Comparison of ENCODE assay signal across 1 cellular context in the genomic region with DNA sequence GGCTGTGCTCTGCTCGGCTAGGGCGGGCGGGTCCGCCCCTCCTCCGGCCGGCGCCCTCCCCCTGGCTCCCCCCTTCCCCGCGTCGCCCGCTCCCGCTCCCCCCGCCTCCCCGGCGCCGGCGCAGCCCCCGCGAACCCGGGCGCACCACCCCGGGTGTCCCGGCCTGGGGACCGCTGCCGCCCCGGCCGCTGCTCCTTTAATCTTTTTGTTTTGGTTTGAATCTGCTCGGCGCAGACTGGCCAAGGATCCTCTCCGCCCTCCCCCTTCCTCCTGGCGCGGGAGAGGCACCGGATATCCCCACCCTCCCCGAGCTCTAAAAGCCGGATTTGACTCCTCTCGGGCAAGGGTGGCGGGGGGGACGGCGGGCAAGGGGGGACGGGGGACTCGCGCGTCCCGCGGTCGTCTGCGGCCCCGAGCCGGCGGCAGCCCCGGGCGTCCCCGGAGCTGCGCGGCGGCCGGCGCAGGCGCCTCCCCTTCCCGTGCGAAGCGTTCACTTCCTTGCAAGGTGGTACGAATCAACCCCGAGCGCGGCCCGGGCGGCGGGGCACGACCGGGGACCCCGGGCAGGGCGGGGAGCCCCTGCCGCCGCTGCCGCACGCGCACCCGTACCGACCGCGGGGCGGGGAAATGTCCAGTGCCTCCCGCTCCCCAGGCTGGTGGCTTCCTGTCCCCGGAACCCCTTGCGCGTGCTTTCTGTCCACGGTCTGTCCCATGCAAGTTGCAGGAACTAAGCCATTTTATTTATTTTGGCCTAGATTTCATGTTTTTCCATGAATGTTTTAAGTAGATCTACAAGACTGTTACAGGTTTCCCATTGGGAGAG.
A peak's percentile ranks its signal among the peaks of the same experiment; 100 is the strongest.
TF ChIP-seq lines count a peak whose summit lies in the region.

A gene with protein sequence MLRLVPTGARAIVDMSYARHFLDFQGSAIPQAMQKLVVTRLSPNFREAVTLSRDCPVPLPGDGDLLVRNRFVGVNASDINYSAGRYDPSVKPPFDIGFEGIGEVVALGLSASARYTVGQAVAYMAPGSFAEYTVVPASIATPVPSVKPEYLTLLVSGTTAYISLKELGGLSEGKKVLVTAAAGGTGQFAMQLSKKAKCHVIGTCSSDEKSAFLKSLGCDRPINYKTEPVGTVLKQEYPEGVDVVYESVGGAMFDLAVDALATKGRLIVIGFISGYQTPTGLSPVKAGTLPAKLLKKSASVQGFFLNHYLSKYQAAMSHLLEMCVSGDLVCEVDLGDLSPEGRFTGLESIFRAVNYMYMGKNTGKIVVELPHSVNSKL (minus strand): TSS at position 11 of the 823 bp plus-strand sequence. CDS start 81 bp downstream, outside the sequence.

TF ChIP-seq in HepG2, 621 proteins besides CTCF, POLR2A, EP300 and RAD21 (continued from another document and continues in another):
- TF ChIP-seq SMARCC2 (IDR thresholded peaks at IDR 0.05) (no peak), ZNF772 (CRISPR knock-in tag; IDR thresholded peaks at IDR 0.05) (no peak), ZNF510 (CRISPR knock-in tag; IDR thresholded peaks at IDR 0.05; ENCODE audit: low read depth) (no peak), BHLHE40 (IDR thresholded peaks at IDR 0.05; ENCODE audit: low read length) (peak; percentile 52; the same call in 1 of the 2 replicates), MBD4 (IDR thresholded peaks at IDR 0.05; ENCODE audit: borderline replicate concordance, low read length) (no peak), SRY (CRISPR knock-in tag; IDR thresholded peaks at IDR 0.05) (peak; percentile 47; the same call in 1 of the 2 replicates), FOSL2 (CRISPR knock-in tag; IDR thresholded peaks at IDR 0.05) (no peak), MAFK (conservative IDR thresholded peaks at IDR 0.05 in 1 of 2, IDR thresholded peaks at IDR 0.05 in 1 of 2; ENCODE audit: low read length in 2 of 2) (no peak), ZNF775 (CRISPR knock-in tag; IDR thresholded peaks at IDR 0.05; ENCODE audit: borderline replicate concordance) (no peak), ZNF788 (CRISPR knock-in tag; IDR thresholded peaks at IDR 0.05; ENCODE audit: borderline replicate concordance) (no peak), ATM (IDR thresholded peaks at IDR 0.05; ENCODE audit: borderline replicate concordance) (no peak), KLF6 (CRISPR knock-in tag; IDR thresholded peaks at IDR 0.05) (no peak), HNRNPH1 (optimal IDR thresholded peaks at IDR 0.05; ENCODE audit: low read depth, low read length) (no peak), RBM39 (IDR thresholded peaks at IDR 0.05; ENCODE audit: low read depth, low read length, poor library complexity, severe bottlenecking) (no peak), ZNF230 (CRISPR knock-in tag; IDR thresholded peaks at IDR 0.05) (no peak), RBAK (CRISPR knock-in tag; IDR thresholded peaks at IDR 0.05) (no peak), ELF3 (CRISPR knock-in tag; IDR thresholded peaks at IDR 0.05) (0 out of 2 replicates have a peak, but pooled peaks have one; percentile 7), ZFY (CRISPR knock-in tag; IDR thresholded peaks at IDR 0.05) (peak; percentile 71), SIX4 (CRISPR knock-in tag; IDR thresholded peaks at IDR 0.05) (no peak), ZBTB3 (CRISPR knock-in tag; IDR thresholded peaks at IDR 0.05; ENCODE audit: borderline replicate concordance, low read depth) (no peak), ARNTL (CRISPR knock-in tag; IDR thresholded peaks at IDR 0.05) (peak; percentile 20; the same call in 1 of the 2 replicates), MTA1 (CRISPR knock-in tag; IDR thresholded peaks at IDR 0.05; ENCODE audit: borderline replicate concordance) (no peak), RFXANK (CRISPR knock-in tag; IDR thresholded peaks at IDR 0.05) (no peak), REL (CRISPR knock-in tag; conservative IDR thresholded peaks at IDR 0.05) (no peak), PCBP2 (optimal IDR thresholded peaks at IDR 0.05; ENCODE audit: low read depth, low read length, poor library complexity, severe bottlenecking) (no peak), XBP1 (CRISPR knock-in tag; IDR thresholded peaks at IDR 0.05) (no peak), ZNF382 (CRISPR knock-in tag; IDR thresholded peaks at IDR 0.05; ENCODE audit: borderline replicate concordance) (no peak), SP1 (IDR thresholded peaks at IDR 0.05) (no peak), SP1 (CRISPR knock-in tag; IDR thresholded peaks at IDR 0.05) (no peak), HMG20A (CRISPR knock-in tag; IDR thresholded peaks at IDR 0.05; ENCODE audit: borderline replicate concordance) (no peak), ZSCAN31 (CRISPR knock-in tag; IDR thresholded peaks at IDR 0.05; ENCODE audit: low read depth) (no peak), MAZ (IDR thresholded peaks at IDR 0.05; ENCODE audit: borderline replicate concordance, low read depth, low read length) (no peak), MAZ (CRISPR knock-in tag; IDR thresholded peaks at IDR 0.05; ENCODE audit: low read depth) (0 out of 2 replicates have a peak, but pooled peaks have one; percentile 50), MEIS2 (CRISPR knock-in tag; IDR thresholded peaks at IDR 0.05) (0 out of 2 replicates have a peak, but pooled peaks have one; percentile 33), HHEX (CRISPR knock-in tag; IDR thresholded peaks at IDR 0.05) (no peak), ZNF672 (CRISPR knock-in tag; IDR thresholded peaks at IDR 0.05) (no peak), FOXA3 (CRISPR knock-in tag; IDR thresholded peaks at IDR 0.05) (peak; percentile 24), KLF11 (CRISPR knock-in tag; IDR thresholded peaks at IDR 0.05) (no peak), EZH2 (conservative IDR thresholded peaks at IDR 0.05; ENCODE audit: low read depth, low read length) (no peak), ZNF282 (IDR thresholded peaks at IDR 0.05; ENCODE audit: partially characterized antibody) (no peak)
- TF ChIP-seq, protein P1, sequence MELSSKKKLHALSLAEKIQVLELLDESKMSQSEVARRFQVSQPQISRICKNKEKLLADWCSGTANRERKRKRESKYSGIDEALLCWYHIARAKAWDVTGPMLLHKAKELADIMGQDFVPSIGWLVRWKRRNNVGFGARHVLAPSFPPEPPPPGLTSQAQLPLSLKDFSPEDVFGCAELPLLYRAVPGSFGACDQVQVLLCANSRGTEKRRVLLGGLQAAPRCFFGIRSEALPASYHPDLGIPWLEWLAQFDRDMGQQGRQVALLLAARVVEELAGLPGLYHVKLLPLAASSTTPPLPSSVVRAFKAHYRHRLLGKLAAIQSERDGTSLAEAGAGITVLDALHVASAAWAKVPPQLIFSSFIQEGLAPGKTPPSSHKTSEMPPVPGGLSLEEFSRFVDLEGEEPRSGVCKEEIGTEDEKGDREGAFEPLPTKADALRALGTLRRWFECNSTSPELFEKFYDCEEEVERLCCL (CRISPR knock-in tag; IDR thresholded peaks at IDR 0.05; ENCODE audit: borderline replicate concordance), result no peak
- TF ChIP-seq, protein P2, sequence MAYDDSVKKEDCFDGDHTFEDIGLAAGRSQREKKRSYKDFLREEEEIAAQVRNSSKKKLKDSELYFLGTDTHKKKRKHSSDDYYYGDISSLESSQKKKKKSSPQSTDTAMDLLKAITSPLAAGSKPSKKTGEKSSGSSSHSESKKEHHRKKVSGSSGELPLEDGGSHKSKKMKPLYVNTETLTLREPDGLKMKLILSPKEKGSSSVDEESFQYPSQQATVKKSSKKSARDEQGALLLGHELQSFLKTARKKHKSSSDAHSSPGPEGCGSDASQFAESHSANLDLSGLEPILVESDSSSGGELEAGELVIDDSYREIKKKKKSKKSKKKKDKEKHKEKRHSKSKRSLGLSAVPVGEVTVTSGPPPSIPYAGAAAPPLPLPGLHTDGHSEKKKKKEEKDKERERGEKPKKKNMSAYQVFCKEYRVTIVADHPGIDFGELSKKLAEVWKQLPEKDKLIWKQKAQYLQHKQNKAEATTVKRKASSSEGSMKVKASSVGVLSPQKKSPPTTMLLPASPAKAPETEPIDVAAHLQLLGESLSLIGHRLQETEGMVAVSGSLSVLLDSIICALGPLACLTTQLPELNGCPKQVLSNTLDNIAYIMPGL (CRISPR knock-in tag; IDR thresholded peaks at IDR 0.05; ENCODE audit: borderline replicate concordance in 1 of 2, low read depth in 1 of 2), result peak in 1 of 2 experiments; percentile 37; a peak in 1 of 4 replicates
- TF ChIP-seq, protein P3, sequence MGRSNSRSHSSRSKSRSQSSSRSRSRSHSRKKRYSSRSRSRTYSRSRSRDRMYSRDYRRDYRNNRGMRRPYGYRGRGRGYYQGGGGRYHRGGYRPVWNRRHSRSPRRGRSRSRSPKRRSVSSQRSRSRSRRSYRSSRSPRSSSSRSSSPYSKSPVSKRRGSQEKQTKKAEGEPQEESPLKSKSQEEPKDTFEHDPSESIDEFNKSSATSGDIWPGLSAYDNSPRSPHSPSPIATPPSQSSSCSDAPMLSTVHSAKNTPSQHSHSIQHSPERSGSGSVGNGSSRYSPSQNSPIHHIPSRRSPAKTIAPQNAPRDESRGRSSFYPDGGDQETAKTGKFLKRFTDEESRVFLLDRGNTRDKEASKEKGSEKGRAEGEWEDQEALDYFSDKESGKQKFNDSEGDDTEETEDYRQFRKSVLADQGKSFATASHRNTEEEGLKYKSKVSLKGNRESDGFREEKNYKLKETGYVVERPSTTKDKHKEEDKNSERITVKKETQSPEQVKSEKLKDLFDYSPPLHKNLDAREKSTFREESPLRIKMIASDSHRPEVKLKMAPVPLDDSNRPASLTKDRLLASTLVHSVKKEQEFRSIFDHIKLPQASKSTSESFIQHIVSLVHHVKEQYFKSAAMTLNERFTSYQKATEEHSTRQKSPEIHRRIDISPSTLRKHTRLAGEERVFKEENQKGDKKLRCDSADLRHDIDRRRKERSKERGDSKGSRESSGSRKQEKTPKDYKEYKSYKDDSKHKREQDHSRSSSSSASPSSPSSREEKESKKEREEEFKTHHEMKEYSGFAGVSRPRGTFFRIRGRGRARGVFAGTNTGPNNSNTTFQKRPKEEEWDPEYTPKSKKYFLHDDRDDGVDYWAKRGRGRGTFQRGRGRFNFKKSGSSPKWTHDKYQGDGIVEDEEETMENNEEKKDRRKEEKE (IDR thresholded peaks at IDR 0.05), result no peak
- TF ChIP-seq, protein P4, sequence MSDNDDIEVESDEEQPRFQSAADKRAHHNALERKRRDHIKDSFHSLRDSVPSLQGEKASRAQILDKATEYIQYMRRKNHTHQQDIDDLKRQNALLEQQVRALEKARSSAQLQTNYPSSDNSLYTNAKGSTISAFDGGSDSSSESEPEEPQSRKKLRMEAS (IDR thresholded peaks at IDR 0.05), result peak; percentile 82
- TF ChIP-seq, protein P5, sequence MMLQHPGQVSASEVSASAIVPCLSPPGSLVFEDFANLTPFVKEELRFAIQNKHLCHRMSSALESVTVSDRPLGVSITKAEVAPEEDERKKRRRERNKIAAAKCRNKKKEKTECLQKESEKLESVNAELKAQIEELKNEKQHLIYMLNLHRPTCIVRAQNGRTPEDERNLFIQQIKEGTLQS (CRISPR knock-in tag; IDR thresholded peaks at IDR 0.05), result no peak
- TF ChIP-seq, protein P6, sequence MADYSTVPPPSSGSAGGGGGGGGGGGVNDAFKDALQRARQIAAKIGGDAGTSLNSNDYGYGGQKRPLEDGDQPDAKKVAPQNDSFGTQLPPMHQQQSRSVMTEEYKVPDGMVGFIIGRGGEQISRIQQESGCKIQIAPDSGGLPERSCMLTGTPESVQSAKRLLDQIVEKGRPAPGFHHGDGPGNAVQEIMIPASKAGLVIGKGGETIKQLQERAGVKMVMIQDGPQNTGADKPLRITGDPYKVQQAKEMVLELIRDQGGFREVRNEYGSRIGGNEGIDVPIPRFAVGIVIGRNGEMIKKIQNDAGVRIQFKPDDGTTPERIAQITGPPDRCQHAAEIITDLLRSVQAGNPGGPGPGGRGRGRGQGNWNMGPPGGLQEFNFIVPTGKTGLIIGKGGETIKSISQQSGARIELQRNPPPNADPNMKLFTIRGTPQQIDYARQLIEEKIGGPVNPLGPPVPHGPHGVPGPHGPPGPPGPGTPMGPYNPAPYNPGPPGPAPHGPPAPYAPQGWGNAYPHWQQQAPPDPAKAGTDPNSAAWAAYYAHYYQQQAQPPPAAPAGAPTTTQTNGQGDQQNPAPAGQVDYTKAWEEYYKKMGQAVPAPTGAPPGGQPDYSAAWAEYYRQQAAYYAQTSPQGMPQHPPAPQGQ (CRISPR knock-in tag; IDR thresholded peaks at IDR 0.05; ENCODE audit: borderline replicate concordance), result no peak
- TF ChIP-seq, protein P7, sequence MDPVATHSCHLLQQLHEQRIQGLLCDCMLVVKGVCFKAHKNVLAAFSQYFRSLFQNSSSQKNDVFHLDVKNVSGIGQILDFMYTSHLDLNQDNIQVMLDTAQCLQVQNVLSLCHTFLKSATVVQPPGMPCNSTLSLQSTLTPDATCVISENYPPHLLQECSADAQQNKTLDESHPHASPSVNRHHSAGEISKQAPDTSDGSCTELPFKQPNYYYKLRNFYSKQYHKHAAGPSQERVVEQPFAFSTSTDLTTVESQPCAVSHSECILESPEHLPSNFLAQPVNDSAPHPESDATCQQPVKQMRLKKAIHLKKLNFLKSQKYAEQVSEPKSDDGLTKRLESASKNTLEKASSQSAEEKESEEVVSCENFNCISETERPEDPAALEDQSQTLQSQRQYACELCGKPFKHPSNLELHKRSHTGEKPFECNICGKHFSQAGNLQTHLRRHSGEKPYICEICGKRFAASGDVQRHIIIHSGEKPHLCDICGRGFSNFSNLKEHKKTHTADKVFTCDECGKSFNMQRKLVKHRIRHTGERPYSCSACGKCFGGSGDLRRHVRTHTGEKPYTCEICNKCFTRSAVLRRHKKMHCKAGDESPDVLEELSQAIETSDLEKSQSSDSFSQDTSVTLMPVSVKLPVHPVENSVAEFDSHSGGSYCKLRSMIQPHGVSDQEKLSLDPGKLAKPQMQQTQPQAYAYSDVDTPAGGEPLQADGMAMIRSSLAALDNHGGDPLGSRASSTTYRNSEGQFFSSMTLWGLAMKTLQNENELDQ (CRISPR knock-in tag; IDR thresholded peaks at IDR 0.05; ENCODE audit: borderline replicate concordance), result no peak
- TF ChIP-seq, protein P8, sequence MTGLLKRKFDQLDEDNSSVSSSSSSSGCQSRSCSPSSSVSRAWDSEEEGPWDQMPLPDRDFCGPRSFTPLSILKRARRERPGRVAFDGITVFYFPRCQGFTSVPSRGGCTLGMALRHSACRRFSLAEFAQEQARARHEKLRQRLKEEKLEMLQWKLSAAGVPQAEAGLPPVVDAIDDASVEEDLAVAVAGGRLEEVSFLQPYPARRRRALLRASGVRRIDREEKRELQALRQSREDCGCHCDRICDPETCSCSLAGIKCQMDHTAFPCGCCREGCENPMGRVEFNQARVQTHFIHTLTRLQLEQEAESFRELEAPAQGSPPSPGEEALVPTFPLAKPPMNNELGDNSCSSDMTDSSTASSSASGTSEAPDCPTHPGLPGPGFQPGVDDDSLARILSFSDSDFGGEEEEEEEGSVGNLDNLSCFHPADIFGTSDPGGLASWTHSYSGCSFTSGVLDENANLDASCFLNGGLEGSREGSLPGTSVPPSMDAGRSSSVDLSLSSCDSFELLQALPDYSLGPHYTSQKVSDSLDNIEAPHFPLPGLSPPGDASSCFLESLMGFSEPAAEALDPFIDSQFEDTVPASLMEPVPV (CRISPR knock-in tag; IDR thresholded peaks at IDR 0.05), result no peak
- TF ChIP-seq, protein P9, sequence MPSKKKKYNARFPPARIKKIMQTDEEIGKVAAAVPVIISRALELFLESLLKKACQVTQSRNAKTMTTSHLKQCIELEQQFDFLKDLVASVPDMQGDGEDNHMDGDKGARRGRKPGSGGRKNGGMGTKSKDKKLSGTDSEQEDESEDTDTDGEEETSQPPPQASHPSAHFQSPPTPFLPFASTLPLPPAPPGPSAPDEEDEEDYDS (CRISPR knock-in tag; IDR thresholded peaks at IDR 0.05), result no peak
- TF ChIP-seq, protein P10, sequence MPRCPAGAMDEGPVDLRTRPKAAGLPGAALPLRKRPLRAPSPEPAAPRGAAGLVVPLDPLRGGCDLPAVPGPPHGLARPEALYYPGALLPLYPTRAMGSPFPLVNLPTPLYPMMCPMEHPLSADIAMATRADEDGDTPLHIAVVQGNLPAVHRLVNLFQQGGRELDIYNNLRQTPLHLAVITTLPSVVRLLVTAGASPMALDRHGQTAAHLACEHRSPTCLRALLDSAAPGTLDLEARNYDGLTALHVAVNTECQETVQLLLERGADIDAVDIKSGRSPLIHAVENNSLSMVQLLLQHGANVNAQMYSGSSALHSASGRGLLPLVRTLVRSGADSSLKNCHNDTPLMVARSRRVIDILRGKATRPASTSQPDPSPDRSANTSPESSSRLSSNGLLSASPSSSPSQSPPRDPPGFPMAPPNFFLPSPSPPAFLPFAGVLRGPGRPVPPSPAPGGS (CRISPR knock-in tag; IDR thresholded peaks at IDR 0.05), result no peak
